Comparison of ENCODE assay signal across 17 cellular contexts in the genomic region with DNA sequence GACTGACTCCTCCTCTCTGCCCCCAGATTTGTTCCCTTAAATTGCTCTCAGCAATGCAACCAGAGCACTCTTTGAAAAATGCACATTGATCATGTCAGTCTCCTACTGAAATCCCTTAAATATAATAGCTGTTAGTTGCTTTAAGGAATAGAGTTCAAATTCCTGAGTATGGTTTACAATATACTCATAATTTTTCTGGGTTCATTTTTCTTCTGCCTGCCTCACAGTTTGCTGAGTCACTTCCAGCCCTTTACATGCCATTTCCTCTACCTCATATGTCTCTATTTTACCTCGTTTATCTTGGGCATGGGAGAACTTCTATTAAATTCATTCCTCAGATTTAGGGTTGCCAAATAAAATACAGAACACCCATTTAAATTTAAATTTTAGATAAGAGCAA.
DNase-seq lines count a peak whose midpoint lies in the region; ATAC-seq, FAIRE-seq and TF ChIP-seq lines count a peak whose summit lies in the region.
"Had no signal": no experiment of that assay in that cellular context is flagged by ENCODE, and none has a peak within 500 bp of the region (broad histone marks: within the 10 kb centered on the region; RNA-seq: fewer than 3 reads in every experiment).

No MANE protein-coding gene starts in this region.

- H3K9me3 ChIP-seq in psoas muscle = no peaks in the 10 kb centered on the region

- no peak overlapping the region for H3K4me3 ChIP-seq in cardiac fibroblast (replicated peaks in 1 of 2; ENCODE audit: low read depth in 2 of 2, low read length in 2 of 2)
- H3K4me3 ChIP-seq in psoas muscle = no peak overlapping the region

- no peaks in the 10 kb centered on the region for H3K4me1 ChIP-seq in psoas muscle
- H3K4me1 ChIP-seq: parathyroid adenoma had no signal

- no peak overlapping the region for H3K27ac ChIP-seq in psoas muscle
- H3K27ac ChIP-seq: KMS-11, parathyroid adenoma had no signal

- no peaks in the 10 kb centered on the region for H3K27me3 ChIP-seq in psoas muscle (ENCODE audit: insufficient read depth in 3 of 3, low read length in 2 of 3)

- WGBS in psoas muscle, 3 donors = 22 to 33% (median 23%) methylated on average over 1 of the region's 1 CpG

- DNase-seq in EH (ENCODE audit: low read depth) (peak; percentile 60), RCC 7860 (ENCODE audit: low spot score) (peak; percentile 26), cardiac fibroblast (ENCODE audit: low read depth in 2 of 2) (peak; percentile 14 to 52), kidney tubule cell (ENCODE audit: low spot score) (peak; percentile 27), psoas muscle (no peak), NCI-H2029 treated with DMSO at 0.1 percent for 48 hours (lab: John Stamatoyannopoulos, UW) (no peak), erythroblast (lab: John Stamatoyannopoulos, UW) (no peak)
- DNase-seq: ACHN; activated B cell treated with CpG ODN at 0.5 μM for 24 hours; activated effector memory CD4-positive, alpha-beta T cell treated with anti-CD3 and anti-CD28 coated beads, Interleukin-2, amount 50 U/mL, for 16 hours; GF-D8; NCI-H1417 treated with DMSO at 0.1 percent for 48 hours; NCI-H510A treated with DMSO at 0.1 percent for 48 hours had no signal

- H3K36me3 ChIP-seq in psoas muscle (ENCODE audit: insufficient read depth in 1 of 2, low read depth in 1 of 2) = no peaks in the 10 kb centered on the region

- TF ChIP-seq CTCF in cardiac fibroblast (IDR thresholded peaks at IDR 0.05; ENCODE audit: low read depth, low read length) (no peak), psoas muscle (IDR thresholded peaks at IDR 0.05) (no peak)

- intact Hi-C loops in psoas muscle (cut with DNase I) = no loop called here

- no peak for TF ChIP-seq POLR2A in erythroblast (IDR thresholded peaks at IDR 0.05; ENCODE audit: low read length)

- ATAC-seq in psoas muscle (no peak), HG03460 (IDR thresholded peaks at IDR 0.05; ENCODE audit: unreplicated experiment) (no peak)

- no peak for FAIRE-seq in RCC 7860 (lab: Jason Lieb, UNC)
- FAIRE-seq: endometrium had no signal

Comparison
In these comparisons a context has a peak if more than half of its experiments do, and no peak if none do; other contexts are left out.
1. DNase-seq: peak in EH (single experiment), RCC 7860 (single experiment), cardiac fibroblast (2 of 2) and kidney tubule cell (single experiment); none in psoas muscle (0 of 2), NCI-H2029 treated with DMSO at 0.1 percent for 48 hours (single experiment) and erythroblast (0 of 2).